ENCODE assay signal across 8 cellular contexts in the genomic region with DNA sequence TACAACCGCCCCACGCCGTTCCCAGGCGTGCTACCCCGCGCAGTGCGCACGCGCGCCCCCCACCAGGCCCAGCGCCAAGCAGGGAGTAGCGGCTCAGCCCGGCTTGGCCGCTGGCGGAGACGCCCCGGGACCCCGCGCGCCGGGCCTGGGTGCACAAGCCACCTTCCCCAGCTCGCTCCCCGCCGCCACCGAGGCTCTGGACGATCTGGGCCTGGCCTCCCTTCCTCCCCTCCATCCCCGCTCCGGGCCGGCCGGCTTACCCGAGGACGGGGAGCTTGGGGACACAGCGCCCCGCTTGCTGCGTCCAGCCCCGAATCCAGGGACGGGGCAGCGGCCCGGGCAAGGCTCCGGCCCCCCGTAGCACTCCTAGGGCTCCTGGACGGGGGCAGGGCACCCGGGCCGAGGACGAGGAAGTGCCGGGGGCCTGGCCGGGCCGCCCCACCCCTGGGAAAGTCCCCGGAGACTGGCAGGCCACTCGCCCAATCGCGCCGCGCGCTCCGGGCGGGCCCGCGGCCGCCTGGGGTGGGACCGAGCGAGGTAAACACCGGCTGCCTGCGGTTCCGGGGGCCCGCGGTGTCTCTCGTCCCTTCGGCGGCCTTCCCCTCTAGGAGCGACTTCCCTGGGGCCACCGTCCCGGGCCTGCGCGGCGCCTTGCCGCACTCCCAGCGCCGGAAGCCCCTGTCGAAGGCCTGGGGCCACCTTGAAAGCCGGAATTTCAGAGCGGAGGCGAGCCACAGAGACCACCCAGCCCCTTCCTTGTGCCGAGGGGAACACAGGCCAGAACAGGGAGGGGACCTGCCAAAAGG.
DNase-seq lines count a peak whose midpoint lies in the region; ATAC-seq lines count a peak whose summit lies in the region.

TNIP1 (minus strand) TSS at position 415 of the 806 bp plus-strand sequence. CDS start 15,939 bp downstream, outside the sequence.

- DNase-seq in Ammon's horn (ENCODE audit: low spot score) (peak; percentile 90), NCI-H510A (lab: John Stamatoyannopoulos, UW) (peak; percentile 73)
- peak; percentile 86 to 93 for DNase-seq in activated CD4-positive, alpha-beta T cell treated with anti-CD3 and anti-CD28 coated beads for 4 hours
- DNase-seq in stimulated activated CD4-positive, alpha-beta T cell treated with anti-CD3 and anti-CD28 coated beads, Interleukin-1b, Interleukin-23, amount 100 ng/mL, for 4 hours (ENCODE audit: low read depth in 2 of 2), result peak; percentile 91 to 94

- H3K27me3 ChIP-seq in layer of hippocampus (ENCODE audit: control insufficient read depth, insufficient read depth, low read length), result no peaks in the 10 kb centered on the region

- H3K27ac ChIP-seq in cingulate gyrus (ENCODE audit: low read depth, low read length), result peak within 1 kb of the TSS; percentile 96
- H3K27ac ChIP-seq in layer of hippocampus (ENCODE audit: low read depth, low read length), result peak within 1 kb of the TSS; percentile 99

- ATAC-seq in GM19025 (IDR thresholded peaks at IDR 0.05; ENCODE audit: low read depth, unreplicated experiment) (peak; percentile 77), HG03196 (IDR thresholded peaks at IDR 0.05; ENCODE audit: unreplicated experiment) (peak; percentile 78)

Comparison
In these comparisons a context has a peak if more than half of its experiments do, and no peak if none do; other contexts are left out.
1. Peak in every context shown above with its lines: DNase-seq, ATAC-seq and H3K27ac ChIP-seq.